Comparison of ENCODE assay signal across 24 cellular contexts in genomic region chr1:47805826-47806450, GRCh38.
A peak's percentile ranks its signal among the peaks of the same experiment; 100 is the strongest.
DNase-seq lines count a peak whose midpoint lies in the region; ATAC-seq and TF ChIP-seq lines count a peak whose summit lies in the region.
"Had no signal": no experiment of that assay in that cellular context is flagged by ENCODE, and none has a peak within 500 bp of the region (broad histone marks: within the 10 kb centered on the region; RNA-seq: fewer than 3 reads in every experiment).

No MANE protein-coding gene starts in this region.

- no peak overlapping the region for H2AFZ ChIP-seq in neuronal stem cell (ENCODE audit: low read length)
- H2AFZ ChIP-seq: GM23248 had no signal

- intact Hi-C loops in ascending aorta (cut with DNase I), result no loop called here
- intact Hi-C loops in testis (cut with DNase I; ENCODE audit: low total_unique reads), result no loop called here

- H3K4me3 ChIP-seq in ascending aorta, result no peak overlapping the region
- H3K4me3 ChIP-seq in testis, result no peak overlapping the region
- H3K4me3 ChIP-seq in neuronal stem cell (ENCODE audit: low read length in 2 of 2), result no peak overlapping the region
- H3K4me3 ChIP-seq: GM23248, pancreas, sigmoid colon, thoracic aorta had no signal

- H3K18ac ChIP-seq in neuronal stem cell (ENCODE audit: low read length), result no peak overlapping the region

- H3K9me3 ChIP-seq in ascending aorta (no peaks in the 10 kb centered on the region), testis (no peaks in the 10 kb centered on the region), neuronal stem cell (replicated peaks in 1 of 2; ENCODE audit: control insufficient read depth in 2 of 2, insufficient read depth in 1 of 2, low read depth in 1 of 2, low read length in 2 of 2) (no peaks in the 10 kb centered on the region)
- H3K9me3 ChIP-seq: pancreas, sigmoid colon, thoracic aorta had no signal

- H3K27me3 ChIP-seq in ascending aorta, result no peaks in the 10 kb centered on the region
- H3K27me3 ChIP-seq in testis, result no peaks in the 10 kb centered on the region
- no peaks in the 10 kb centered on the region for H3K27me3 ChIP-seq in neuronal stem cell (ENCODE audit: control insufficient read depth in 3 of 3, insufficient read depth in 3 of 3, low read depth in 1 of 3, low read length in 3 of 3)
- H3K27me3 ChIP-seq: pancreas, sigmoid colon had no signal

- WGBS in testis, 2 donors, result 45 to 46% methylated on average over 7 of the region's 7 CpGs
- WGBS in neuronal stem cell (ENCODE audit: extremely low coverage in 2 of 2, insufficient read length in 2 of 2, insufficient replicate concordance in 1 of 2), 2 donors, result no CpG with 5 or more reads among the region's 7 CpGs

- no peak overlapping the region for H2BK5ac ChIP-seq in neuronal stem cell (ENCODE audit: low read length)

- H3K27ac ChIP-seq in ascending aorta (peak overlapping the region; percentile 46), testis (no peak overlapping the region), neuronal stem cell (replicated peaks; ENCODE audit: low read length) (no peak overlapping the region)
- H3K27ac ChIP-seq: GM23248, pancreas, RWPE1, sigmoid colon had no signal

- no peaks in the 10 kb centered on the region for H3K79me1 ChIP-seq in neuronal stem cell (ENCODE audit: low read depth, low read length)

- TF ChIP-seq CTCF in ascending aorta (IDR thresholded peaks at IDR 0.05) (no peak), testis (IDR thresholded peaks at IDR 0.05) (no peak)

- no peak overlapping the region for H3K4me2 ChIP-seq in neuronal stem cell (ENCODE audit: insufficient read depth, low read length, poor library complexity, severe bottlenecking)

- H3K36me3 ChIP-seq in ascending aorta (no peaks in the 10 kb centered on the region), testis (ENCODE audit: low read depth, missing control alignments) (no peaks in the 10 kb centered on the region), neuronal stem cell (replicated peaks in 1 of 2; ENCODE audit: control insufficient read depth in 2 of 2, insufficient read depth in 2 of 2, low read length in 2 of 2) (no peaks in the 10 kb centered on the region)
- H3K36me3 ChIP-seq: pancreas, sigmoid colon, thoracic aorta had no signal

- peak; percentile 62 for DNase-seq in D341Med (ENCODE audit: low spot score)
- DNase-seq in NCI-H146 treated with DMSO at 0.1 percent for 48 hours (lab: John Stamatoyannopoulos, UW; ENCODE audit: unreplicated experiment), result peak; percentile 54
- DNase-seq in NCI-H69 (lab: John Stamatoyannopoulos, UW), result peak; percentile 97
- no peak for DNase-seq in ascending aorta (ENCODE audit: low spot score in 2 of 2)
- DNase-seq in testis, result no peak
- DNase-seq in NCI-H2107 treated with DMSO at 0.1 percent for 48 hours (lab: John Stamatoyannopoulos, UW; ENCODE audit: unreplicated experiment), result no peak
- DNase-seq in neuronal stem cell (ENCODE audit: low spot score), result no peak
- DNase-seq: activated CD4-positive, alpha-beta T cell treated with anti-CD3 and anti-CD28 coated beads, Interleukin-2, amount 50 U/mL, for 4 hours; activated gamma-delta T cell treated with Interleukin-2 at 50 U/mL for 16 hours; activated T-cell treated with anti-CD3 and anti-CD28 coated beads for 4 hours; amniotic stem cell; CD4-positive, CD25-positive, alpha-beta regulatory T cell; foreskin melanocyte; GM23248; Kasumi-1; mesenchymal stem cell; naive thymus-derived CD4-positive, alpha-beta T cell; NCI-H1417 treated with DMSO at 0.1 percent for 48 hours; pancreas; sigmoid colon had no signal

- no peak for TF ChIP-seq POLR2A in testis (IDR thresholded peaks at IDR 0.05)

- H2AK5ac ChIP-seq in neuronal stem cell (ENCODE audit: low read depth, low read length), result no peak overlapping the region

- H2BK12ac ChIP-seq in neuronal stem cell (ENCODE audit: low read length), result no peak overlapping the region

- no peak overlapping the region for H2BK15ac ChIP-seq in neuronal stem cell (ENCODE audit: low read length)

- no peak overlapping the region for H4K91ac ChIP-seq in neuronal stem cell (ENCODE audit: low read depth, low read length, poor library complexity)

- no peak for ATAC-seq in GM21576 (IDR thresholded peaks at IDR 0.05; ENCODE audit: unreplicated experiment)
- ATAC-seq: naive thymus-derived CD4-positive, alpha-beta T cell; pancreas; stimulated activated memory B cell treated with anti-CD40 and anti-IgM and Interleukin-4, amounts not matched to agents 10 μg/mL and 1 μg/mL and 100 μg/mL, for 72 hours had no signal

- no peak overlapping the region for H3K14ac ChIP-seq in neuronal stem cell (ENCODE audit: low read length)

- no peak overlapping the region for H2BK120ac ChIP-seq in neuronal stem cell (ENCODE audit: low read depth, low read length)

- H3K23ac ChIP-seq in neuronal stem cell (ENCODE audit: low read depth, low read length, poor library complexity), result no peak overlapping the region

- peaks cover 4 to 21% of the 10 kb centered on the region in 2 donors for H3K4me1 ChIP-seq in ascending aorta
- H3K4me1 ChIP-seq in testis, result peaks cover 5% of the 10 kb centered on the region
- peaks cover 0 to 6% of the 10 kb centered on the region in 2 donors for H3K4me1 ChIP-seq in neuronal stem cell (ENCODE audit: control insufficient read depth in 2 of 2, insufficient read depth in 1 of 2, low read depth in 1 of 2, low read length in 2 of 2)
- H3K4me1 ChIP-seq: pancreas had no signal

- H3K9ac ChIP-seq in neuronal stem cell (ENCODE audit: low read depth, low read length, poor library complexity), result no peak overlapping the region
- H3K9ac ChIP-seq: GM23248 had no signal

- H4K8ac ChIP-seq in neuronal stem cell (ENCODE audit: low read depth, low read length), result no peak overlapping the region

- H3K4ac ChIP-seq in neuronal stem cell (ENCODE audit: low read length), result no peak overlapping the region

Comparison
In these comparisons a context has a peak if more than half of its experiments do, and no peak if none do; other contexts are left out.
1. DNase-seq: peak in D341Med (single experiment), NCI-H146 treated with DMSO at 0.1 percent for 48 hours (single experiment) and NCI-H69 (single experiment); none in ascending aorta (0 of 2), testis (single experiment), NCI-H2107 treated with DMSO at 0.1 percent for 48 hours (single experiment) and neuronal stem cell (single experiment).
2. H3K27ac ChIP-seq: peak in ascending aorta (2 of 2); none in testis (0 of 2) and neuronal stem cell (single experiment).